25 cellular contexts compared by ENCODE assay signal in genomic region chr3:23365066-23365465, GRCh38.
"Had no signal": no experiment of that assay in that cellular context is flagged by ENCODE, and none has a peak within 500 bp of the region (broad histone marks: within the 10 kb centered on the region; RNA-seq: fewer than 3 reads in every experiment).

No MANE protein-coding gene starts in this region.

- H3K4me3 ChIP-seq: breast epithelium, colonic mucosa, esophagus squamous epithelium, gastroesophageal sphincter, ovary, prostate gland, right atrium auricular region, spleen, thoracic aorta had no signal

- H3K4me3 Mint-ChIP-seq: activated CD4-positive, alpha-beta memory T cell treated with anti-CD3 and anti-CD28 coated beads for 36 hours; activated naive CD8-positive, alpha-beta T cell treated with anti-CD3 and anti-CD28 coated beads, Interleukin-2, amount 10 ng/mL, durations not matched to agents 7 days and 5 days; memory B cell; nephron; T-helper 1 cell treated with Interleukin-12 subunit alpha and Interleukin-12 subunit beta and Interleukin-4 antibody, amounts not matched to agents 30 μg/mL and 1 μg/mL, for 36 hours had no signal

- H3K36me3 ChIP-seq: breast epithelium, colonic mucosa, esophagus squamous epithelium, gastroesophageal sphincter, neutrophil, ovary, prostate gland, right atrium auricular region, spleen, thoracic aorta had no signal

- H3K27ac Mint-ChIP-seq: activated CD4-positive, alpha-beta memory T cell treated with anti-CD3 and anti-CD28 coated beads for 36 hours; activated naive CD8-positive, alpha-beta T cell treated with anti-CD3 and anti-CD28 coated beads, Interleukin-2, amount 10 ng/mL, durations not matched to agents 7 days and 5 days; memory B cell; nephron; T-helper 1 cell treated with Interleukin-12 subunit alpha and Interleukin-12 subunit beta and Interleukin-4 antibody, amounts not matched to agents 30 μg/mL and 1 μg/mL, for 36 hours had no signal

- ATAC-seq: gastroesophageal sphincter, left cardiac atrium had no signal

- H3K36me3 Mint-ChIP-seq: activated CD4-positive, alpha-beta memory T cell treated with anti-CD3 and anti-CD28 coated beads for 36 hours had no signal

- H3K4me1 Mint-ChIP-seq: activated naive CD8-positive, alpha-beta T cell treated with anti-CD3 and anti-CD28 coated beads, Interleukin-2, amount 10 ng/mL, durations not matched to agents 7 days and 5 days; nephron had no signal

- H3K27ac ChIP-seq: breast epithelium, colonic mucosa, esophagus squamous epithelium, gastroesophageal sphincter, neutrophil, ovary, prostate gland, right atrium auricular region, spleen, thoracic aorta had no signal

- H3K27me3 ChIP-seq: breast epithelium, colonic mucosa, esophagus squamous epithelium, gastroesophageal sphincter, neutrophil, ovary, right atrium auricular region, spleen had no signal

- H3K4me1 ChIP-seq: breast epithelium, colonic mucosa, esophagus squamous epithelium, gastroesophageal sphincter, prostate gland, right atrium auricular region had no signal

- DNase-seq: activated CD4-positive, alpha-beta memory T cell treated with anti-CD3 and anti-CD28 coated beads for 36 hours; activated CD4-positive, alpha-beta T cell treated with anti-CD3 and anti-CD28 coated beads for 48 hours; activated naive CD4-positive, alpha-beta T cell treated with Interleukin-2 at 50 U/mL for 16 hours; activated naive CD8-positive, alpha-beta T cell treated with anti-CD3 and anti-CD28 coated beads, Interleukin-2, amount 10 ng/mL, durations not matched to agents 7 days and 5 days; activated T-cell treated with anti-CD3 and anti-CD28 coated beads, Interleukin-2, amount 50 U/mL, for 48 hours; amniotic stem cell; colonic mucosa; esophagus squamous epithelium; head of caudate nucleus; islet precursor cell; left cardiac atrium; ovary; spleen; stimulated activated CD4-positive, alpha-beta T cell treated with anti-CD3 and anti-CD28 coated beads, Interleukin-4, amount 100 ng/mL, for 1 hour; stimulated activated naive CD4-positive, alpha-beta T cell treated with Interleukin-2 at 50 U/mL for 16 hours; T1000 had no signal

- H3K27me3 Mint-ChIP-seq: activated CD4-positive, alpha-beta memory T cell treated with anti-CD3 and anti-CD28 coated beads for 36 hours; memory B cell had no signal

- H3K9me3 ChIP-seq: colonic mucosa, esophagus squamous epithelium, gastroesophageal sphincter, neutrophil, ovary, prostate gland, thoracic aorta had no signal
